Comparison of ENCODE assay signal across 15 cellular contexts in the genomic region with DNA sequence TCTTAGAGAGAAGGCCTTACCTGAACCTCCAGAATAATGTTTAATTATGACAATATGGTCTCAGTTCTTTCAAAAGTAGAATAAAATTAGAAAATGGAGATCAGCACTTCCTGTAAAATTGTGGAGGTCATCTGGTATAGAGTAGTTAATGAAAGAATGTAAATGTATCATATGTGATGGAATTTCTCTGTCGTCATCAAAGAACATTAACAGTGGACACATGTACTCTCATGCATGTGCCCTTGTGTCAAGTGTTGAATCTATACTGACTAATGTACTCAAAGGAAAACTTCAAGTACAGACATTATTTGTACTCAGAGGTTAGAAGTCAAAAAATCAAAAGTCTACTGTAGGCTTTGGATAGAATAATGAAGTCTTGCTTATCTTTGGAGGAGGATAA.
DNase-seq lines count a peak whose midpoint lies in the region; ATAC-seq, FAIRE-seq and TF ChIP-seq lines count a peak whose summit lies in the region.
"Had no signal": no experiment of that assay in that cellular context is flagged by ENCODE, and none has a peak within 500 bp of the region (broad histone marks: within the 10 kb centered on the region; RNA-seq: fewer than 3 reads in every experiment).

No MANE protein-coding gene starts in this region.

- H3K4me2 ChIP-seq in keratinocyte (ENCODE audit: control insufficient read depth, extremely low read depth, insufficient read depth, low read depth, low read length) = no peak overlapping the region

- no peaks in the 10 kb centered on the region for H3K9me3 Mint-ChIP-seq in HFFc6

- no peaks in the 10 kb centered on the region for H3K36me3 Mint-ChIP-seq in HFFc6 (ENCODE audit: low read depth)

- H3K27me3 ChIP-seq in keratinocyte (ENCODE audit: control insufficient read depth, extremely low read depth, insufficient read depth, low read length) (no peaks in the 10 kb centered on the region), breast epithelium (no peaks in the 10 kb centered on the region)
- H3K27me3 ChIP-seq: MG63 had no signal

- peaks cover 3% of the 10 kb centered on the region; the same call in 1 of the 2 replicates for H3K27me3 Mint-ChIP-seq in HFFc6 (ENCODE audit: insufficient read depth)

- DNase-seq in HFFc6 (peak; percentile 51), epithelial cell of esophagus (ENCODE audit: low read depth) (peak; percentile 59), keratinocyte (ENCODE audit: low read depth, low spot score) (peak; percentile 5), HuH-7 (ENCODE audit: low spot score) (no peak), hypothalamus (lab: John Stamatoyannopoulos, UW) (no peak), breast epithelium (ENCODE audit: low spot score in 2 of 2) (no peak)
- DNase-seq: Caco-2, GOT3, MG63, NCI-H1105, NCI-H1694 treated with DMSO at 0.1 percent for 48 hours, NCI-H226, NCI-H524 treated with DMSO at 0.1 percent for 48 hours had no signal

- no peak overlapping the region for H3K4me3 Mint-ChIP-seq in HFFc6

- H3K9me3 ChIP-seq in keratinocyte (ENCODE audit: control insufficient read depth, low read depth, low read length) (no peaks in the 10 kb centered on the region), breast epithelium (no peaks in the 10 kb centered on the region)
- H3K9me3 ChIP-seq: Caco-2, MG63 had no signal

- peak overlapping the region; percentile 67 for H3K27ac Mint-ChIP-seq in HFFc6

- no peak overlapping the region for H2AFZ ChIP-seq in keratinocyte (ENCODE audit: control insufficient read depth, low read length)

- no peak overlapping the region for H3K9ac ChIP-seq in keratinocyte (ENCODE audit: control insufficient read depth, extremely low read depth, insufficient read depth, low read length)

- H3K4me1 ChIP-seq in keratinocyte (ENCODE audit: control insufficient read depth, extremely low read depth, insufficient read depth, low read length) (no peaks in the 10 kb centered on the region), breast epithelium (no peaks in the 10 kb centered on the region)
- H3K4me1 ChIP-seq: Caco-2 had no signal

- no peak for ATAC-seq in HG02610 (IDR thresholded peaks at IDR 0.05; ENCODE audit: unreplicated experiment)
- ATAC-seq: HepG2 had no signal

- dilution Hi-C loops in keratinocyte (cut with MboI; ENCODE audit: extremely low pct_ligation_motif_present, low sequenced_read_pairs) = no loop called here

- peaks cover 28% of the 10 kb centered on the region for H3K4me1 Mint-ChIP-seq in HFFc6 (ENCODE audit: low read depth)

- H3K4me3 ChIP-seq in epithelial cell of esophagus (ENCODE audit: low read length) = no peak overlapping the region
- H3K4me3 ChIP-seq in keratinocyte (ENCODE audit: control insufficient read depth in 2 of 3, extremely low read depth in 1 of 3, insufficient read depth in 2 of 3, low read depth in 1 of 3, low read length in 3 of 3) = no peak overlapping the region
- H3K4me3 ChIP-seq in breast epithelium = no peak overlapping the region
- H3K4me3 ChIP-seq: MG63 had no signal

- TF ChIP-seq CTCF in HFFc6 (IDR thresholded peaks at IDR 0.05) = no peak
- no peak for TF ChIP-seq CTCF in epithelial cell of esophagus (IDR thresholded peaks at IDR 0.05; ENCODE audit: insufficient read depth, low read depth, low read length, missing control alignments)
- TF ChIP-seq CTCF in keratinocyte (optimal IDR thresholded peaks at IDR 0.05 in 1 of 3, IDR thresholded peaks at IDR 0.05 in 1 of 3, conservative IDR thresholded peaks at IDR 0.05 in 1 of 3; ENCODE audit: extremely low read depth in 1 of 3, insufficient read depth in 2 of 3, low read length in 3 of 3) = no peak
- no peak for TF ChIP-seq CTCF in breast epithelium (IDR thresholded peaks at IDR 0.05)

- FAIRE-seq in keratinocyte (lab: Jason Lieb, UNC) = no peak
- FAIRE-seq: HepG2 had no signal

- H3K27ac ChIP-seq in keratinocyte (ENCODE audit: control insufficient read depth, insufficient read depth, low read length) (no peak overlapping the region), breast epithelium (no peak overlapping the region)

- no peaks in the 10 kb centered on the region for H3K36me3 ChIP-seq in keratinocyte (ENCODE audit: control insufficient read depth in 2 of 2, extremely low read depth in 1 of 2, insufficient read depth in 2 of 2, low read length in 2 of 2)
- H3K36me3 ChIP-seq in breast epithelium = no peaks in the 10 kb centered on the region
- H3K36me3 ChIP-seq: MG63 had no signal

- H3K9me1 ChIP-seq in keratinocyte (ENCODE audit: control insufficient read depth, extremely low read depth, insufficient read depth, low read length) = no peaks in the 10 kb centered on the region

- TF ChIP-seq POLR2A in breast epithelium (IDR thresholded peaks at IDR 0.05) = no peak

- H4K20me1 ChIP-seq in keratinocyte (ENCODE audit: control insufficient read depth, extremely low read depth, insufficient read depth, low read length) = no peaks in the 10 kb centered on the region

- intact Hi-C loops in breast epithelium (cut with DNase I; ENCODE audit: low total_unique reads) = no loop called here

- no peaks in the 10 kb centered on the region for H3K79me2 ChIP-seq in keratinocyte (ENCODE audit: control insufficient read depth, insufficient read depth, low read length)

Comparison
In these comparisons a context has a peak if more than half of its experiments do, and no peak if none do; other contexts are left out.
1. DNase-seq: peak in HFFc6 (single experiment), epithelial cell of esophagus (single experiment) and keratinocyte (single experiment); none in HuH-7 (single experiment), hypothalamus (0 of 51) and breast epithelium (0 of 2).